ENCODE assay signal across 26 cellular contexts in the genomic region with DNA sequence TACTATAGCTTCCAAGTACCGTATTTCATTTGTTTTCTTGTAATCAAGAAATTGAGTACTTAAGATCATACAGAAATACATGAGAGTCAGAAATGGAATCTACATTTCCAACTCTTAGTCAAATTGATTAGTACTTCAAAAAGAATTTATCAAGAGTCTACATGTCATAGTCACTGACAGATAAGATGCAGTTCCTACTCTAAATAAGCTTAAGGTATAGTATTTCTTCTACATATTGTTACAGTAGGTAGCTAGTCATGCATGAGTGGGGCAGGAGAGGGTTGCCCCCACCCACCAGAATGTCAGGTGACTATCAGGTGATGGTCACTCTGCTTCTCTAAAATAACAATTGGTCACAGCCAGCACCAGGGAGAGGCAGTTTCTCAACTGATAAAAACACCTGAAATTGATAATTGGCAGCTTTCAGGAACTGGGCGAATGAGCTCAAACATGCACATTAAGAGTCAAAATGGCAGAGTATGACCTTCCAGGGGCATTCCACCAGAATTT. TPM values are rescaled to one million over a fixed set of nuclear protein-coding genes. Genes with fewer than 3 reads are reported as not detected.
DNase-seq lines count a peak whose midpoint lies in the region; ATAC-seq, FAIRE-seq and TF ChIP-seq lines count a peak whose summit lies in the region.
"Had no signal": no experiment of that assay in that cellular context is flagged by ENCODE, and none has a peak within 500 bp of the region (broad histone marks: within the 10 kb centered on the region; RNA-seq: fewer than 3 reads in every experiment).

No MANE protein-coding gene starts in this region.

- FAIRE-seq in HepG2 (lab: Jason Lieb, UNC) (no peak), frontal cortex (lab: Jason Lieb, UNC) (no peak)
- FAIRE-seq: A204.1, HTR-8/SVneo had no signal

- no peak for TF ChIP-seq RAD21 in HepG2 (CRISPR knock-in tag; IDR thresholded peaks at IDR 0.05)

- H3K27ac ChIP-seq in RWPE2 (ENCODE audit: poor library complexity, severe bottlenecking): no peak overlapping the region
- peak overlapping the region; percentile 10 for H3K27ac ChIP-seq in epithelial cell of prostate
- no peak overlapping the region for H3K27ac ChIP-seq in HepG2 (ENCODE audit: extremely low read length, insufficient read depth, low read length)
- H3K27ac ChIP-seq in colonic mucosa: no peak overlapping the region
- H3K27ac ChIP-seq in right cardiac atrium (ENCODE audit: low read length): no peak overlapping the region
- H3K27ac ChIP-seq in testis: no peak overlapping the region
- H3K27ac ChIP-seq: BLaER1 treated with 17β-estradiol and CSF1 and Interleukin-3, amounts not matched to agents 10 nM and 100 nM; GM23248; RWPE1 had no signal

- intact Hi-C loops in Calu3 (cut with micrococcal nuclease; ENCODE audit: unreplicated experiment) (loop anchor here (5.0 kb wide), 1 partner anchor 780 kb away; no protein-coding TSS in a partner anchor), HepG2 (cut with micrococcal nuclease; ENCODE audit: unreplicated experiment) (no loop called here), colonic mucosa (cut with DNase I) (no loop called here), right cardiac atrium (cut with DNase I) (no loop called here), testis (cut with DNase I; ENCODE audit: low total_unique reads) (loop anchor here (10.0 kb wide), 1 partner anchor 83 kb away; no protein-coding TSS in a partner anchor)

- no peaks in the 10 kb centered on the region; the same call in 1 of the 2 replicates for H3K36me3 ChIP-seq in RWPE2 (ENCODE audit: low read depth)
- H3K36me3 ChIP-seq in HepG2 (replicated peaks in 1 of 2; ENCODE audit: control insufficient read depth in 1 of 2, insufficient read depth in 2 of 2, low read length in 2 of 2): no peaks in the 10 kb centered on the region
- H3K36me3 ChIP-seq in colonic mucosa: no peaks in the 10 kb centered on the region
- no peaks in the 10 kb centered on the region for H3K36me3 ChIP-seq in testis (ENCODE audit: low read depth, missing control alignments)

- H4K20me1 ChIP-seq in HepG2 (ENCODE audit: insufficient read depth, low read length): no peaks in the 10 kb centered on the region
- H4K20me1 ChIP-seq: BLaER1 treated with 17β-estradiol and CSF1 and Interleukin-3, amounts not matched to agents 10 nM and 100 nM had no signal

- no peaks in the 10 kb centered on the region for H3K27me3 ChIP-seq in RWPE2 (ENCODE audit: insufficient read depth, poor library complexity, severe bottlenecking)
- no peaks in the 10 kb centered on the region for H3K27me3 ChIP-seq in HepG2 (ENCODE audit: control insufficient read depth in 1 of 2, insufficient read depth in 2 of 2, low read length in 2 of 2)
- H3K27me3 ChIP-seq in colonic mucosa: no peaks in the 10 kb centered on the region
- H3K27me3 ChIP-seq in right cardiac atrium (ENCODE audit: control insufficient read depth, insufficient read depth): no peaks in the 10 kb centered on the region
- no peaks in the 10 kb centered on the region for H3K27me3 ChIP-seq in testis
- H3K27me3 ChIP-seq: BLaER1 treated with 17β-estradiol and CSF1 and Interleukin-3, amounts not matched to agents 10 nM and 100 nM had no signal

- TF ChIP-seq EP300 in HepG2 (IDR thresholded peaks at IDR 0.05; ENCODE audit: low read depth in 2 of 2, low read length in 2 of 2) (no peak), HepG2 (CRISPR knock-in tag; IDR thresholded peaks at IDR 0.05; ENCODE audit: borderline replicate concordance) (no peak)

- H3K4me2 ChIP-seq in HepG2 (ENCODE audit: low read depth, low read length): peak overlapping the region; percentile 5; the same call in 1 of the 2 replicates
- H3K4me2 ChIP-seq: BLaER1 treated with 17β-estradiol and CSF1 and Interleukin-3, amounts not matched to agents 10 nM and 100 nM had no signal

- in situ Hi-C loops in HepG2 (cut with HindIII; ENCODE audit: extremely low pct_ligation_motif_present, low pct_unique_long_range_greater_than_20kb): no loop called here

- H3K9me3 ChIP-seq in RWPE2 (ENCODE audit: severe bottlenecking) (no peaks in the 10 kb centered on the region), HepG2 (ENCODE audit: low read length) (peaks cover 11% of the 10 kb centered on the region), colonic mucosa (no peaks in the 10 kb centered on the region), right cardiac atrium (ENCODE audit: control insufficient read depth, low read length) (no peaks in the 10 kb centered on the region), testis (no peaks in the 10 kb centered on the region)

- peaks cover 9% of the 10 kb centered on the region for H3K4me1 Mint-ChIP-seq in Calu3 (ENCODE audit: low read depth, unreplicated experiment)

- H3K27ac Mint-ChIP-seq in Calu3 (ENCODE audit: unreplicated experiment): no peak overlapping the region
- H3K27ac Mint-ChIP-seq: CD4-positive, alpha-beta T cell; H9 had no signal

- no TSS peak for BruUV-seq in Calu3 (replicated peaks; lab: Mats Ljungman, UMichigan)
- no TSS peak for BruUV-seq in HepG2 (replicated peaks; lab: Mats Ljungman, UMichigan)

- H3K4me1 ChIP-seq in RWPE2 (ENCODE audit: insufficient read depth, poor library complexity, severe bottlenecking) (no peaks in the 10 kb centered on the region), HepG2 (ENCODE audit: insufficient read depth, low read length) (peaks cover 62% of the 10 kb centered on the region), colonic mucosa (no peaks in the 10 kb centered on the region), right cardiac atrium (ENCODE audit: control insufficient read depth, insufficient read depth, low read length) (no peaks in the 10 kb centered on the region), testis (peaks cover 5% of the 10 kb centered on the region)
- H3K4me1 ChIP-seq: BLaER1 treated with 17β-estradiol and CSF1 and Interleukin-3, amounts not matched to agents 10 nM and 100 nM had no signal

- DNase-seq in Calu3 (no peak), RWPE2 (ENCODE audit: low spot score) (no peak), epithelial cell of prostate (ENCODE audit: low read depth, low spot score) (no peak), HepG2 (ENCODE audit: low spot score) (no peak), colonic mucosa (no peak), right cardiac atrium (no peak), frontal cortex (ENCODE audit: low spot score in 2 of 2) (no peak), testis (no peak)
- DNase-seq: AML-193; CD4-positive, alpha-beta T cell; DMS53; GM23248; H9; NCI-H1092; NCI-H1436; NCI-H187; NCI-H2081 treated with DMSO at 0.1 percent for 48 hours; NCI-H510A; NCI-H69; SHP77 treated with DMSO at 0.1 percent for 48 hours had no signal

- H3K4me3 ChIP-seq in RWPE2 (ENCODE audit: severe bottlenecking) (no peak overlapping the region), HepG2 (replicated peaks in 1 of 3; ENCODE audit: insufficient read depth in 1 of 3, low read depth in 2 of 3, low read length in 3 of 3) (no peak overlapping the region), colonic mucosa (no peak overlapping the region), right cardiac atrium (ENCODE audit: low read length) (no peak overlapping the region), testis (no peak overlapping the region)
- H3K4me3 ChIP-seq: BLaER1 treated with 17β-estradiol and CSF1 and Interleukin-3, amounts not matched to agents 10 nM and 100 nM; GM23248 had no signal

- no peak overlapping the region for H3K9ac ChIP-seq in HepG2 (ENCODE audit: insufficient read depth, low read depth, low read length)
- no peak overlapping the region for H3K9ac ChIP-seq in colonic mucosa (ENCODE audit: low read depth in 2 of 2, low read length in 2 of 2)
- H3K9ac ChIP-seq: BLaER1 treated with 17β-estradiol and CSF1 and Interleukin-3, amounts not matched to agents 10 nM and 100 nM; GM23248 had no signal

- no peaks in the 10 kb centered on the region for H3K27me3 Mint-ChIP-seq in Calu3 (ENCODE audit: unreplicated experiment)

- H2AFZ ChIP-seq in HepG2 (ENCODE audit: low read length): no peak overlapping the region
- H2AFZ ChIP-seq: GM23248 had no signal

- WGBS in HepG2 (ENCODE audit: low lambda C conversion rate): 91% methylated on average over 2 of the region's 2 CpGs
- WGBS in right cardiac atrium: 89% methylated on average over 2 of the region's 2 CpGs
- 86 to 88% methylated on average over 2 of the region's 2 CpGs for WGBS in testis, 2 donors

- no peaks in the 10 kb centered on the region for H3K79me2 ChIP-seq in HepG2 (ENCODE audit: insufficient read depth, low read length)

- peak overlapping the region; percentile 66 for H3K4me3 Mint-ChIP-seq in Calu3 (ENCODE audit: low read depth, unreplicated experiment)
- H3K4me3 Mint-ChIP-seq: CD4-positive, alpha-beta T cell; H9 had no signal

- 0 out of 3 replicates have a peak, but pooled peaks have one; percentile 21 for ATAC-seq in RWPE2 (ENCODE audit: low read depth)
- ATAC-seq in HepG2: no peak
- ATAC-seq in right cardiac atrium: no peak
- ATAC-seq: Panc1 had no signal

- POLR2A ChIA-PET in HepG2 (lab: Yijun Ruan, JAX): interaction anchor here (0.8 to 5.2 kb wide), 6 partner anchors 15 to 66 kb away, joined by 3 to 36 read pairs (median 4); a partner anchor contains a TSS

- no peak for TF ChIP-seq POLR2A in HepG2 (IDR thresholded peaks at IDR 0.05; ENCODE audit: insufficient read depth in 1 of 2, low read depth in 2 of 2, low read length in 2 of 2)
- TF ChIP-seq POLR2A in testis (IDR thresholded peaks at IDR 0.05): no peak

- CTCF ChIA-PET in Calu3 (lab: Charles Lee) (interaction anchor here (0.8 kb wide), 1 partner anchor 17 kb away, joined by 3 read pairs; no protein-coding TSS in a partner anchor), HepG2 (lab: Yijun Ruan, JAX; ENCODE audit: low intra/inter-chr PET ratio, low total read pairs) (no interaction called here)

- H3K9me3 Mint-ChIP-seq in Calu3 (ENCODE audit: low read depth, unreplicated experiment): peaks cover 4% of the 10 kb centered on the region

- peaks cover 12% of the 10 kb centered on the region for H3K36me3 Mint-ChIP-seq in Calu3 (ENCODE audit: insufficient read depth, unreplicated experiment)

- no peak for TF ChIP-seq CTCF in Calu3 (IDR thresholded peaks at IDR 0.05; ENCODE audit: unreplicated experiment)
- TF ChIP-seq CTCF in RWPE2 (IDR thresholded peaks at IDR 0.05; ENCODE audit: poor library complexity, severe bottlenecking): no peak
- TF ChIP-seq CTCF in HepG2 (CRISPR knock-in tag; IDR thresholded peaks at IDR 0.05): no peak
- no peak for TF ChIP-seq CTCF in colonic mucosa (IDR thresholded peaks at IDR 0.05)
- TF ChIP-seq CTCF in testis (IDR thresholded peaks at IDR 0.05): no peak

RNA-seq across cellular contexts. Expression of a gene that starts 2.9 kb away (rescaled TPM):
- total RNA-seq in Calu3 (2022) (10.2 and 18.6 TPM in 2 replicates), HepG2 (2016; rRNA removed; fragmentation: Illumina TruSeq; extraction: Trizol) (0.71 and 1.0 TPM in 2 replicates), colonic mucosa (under 1 TPM in 1 of 2 donors, not detected in 1; 0.30 TPM), right cardiac atrium (under 1 TPM in 3 of 4 donors, not detected in 1; 0.08 to 0.24 (median 0.14) TPM), frontal cortex (under 0.01 TPM), testis (under 1 TPM in 1 of 2 donors, not detected in 1; 0.31 TPM)
- 0.20 and 0.26 TPM in 2 replicates for total RNA-seq in HepG2 (2016; cell fraction: cytosol; rRNA removed; fragmentation: Illumina TruSeq; extraction: Trizol; ENCODE audit: low read depth)
- total RNA-seq in HepG2 (2016; cell fraction: insoluble cytoplasmic fraction; rRNA removed; fragmentation: Illumina TruSeq; extraction: Trizol): 0.45 and 0.77 TPM in 2 replicates
- 0.34 and 0.56 TPM in 2 replicates for total RNA-seq in HepG2 (2016; cell fraction: membrane; rRNA removed; fragmentation: Illumina TruSeq; extraction: Trizol)
- 0.78 and 0.97 TPM in 2 replicates for total RNA-seq in HepG2 (2016; cell fraction: nucleus; rRNA removed; fragmentation: Illumina TruSeq; extraction: Trizol)
- polyA plus RNA-seq in HepG2 (2011; rRNA removed) (7.9 and 11.2 TPM in 2 replicates), right cardiac atrium (0.11 TPM), testis (ENCODE audit: insufficient read depth, low read depth, low replicate concordance) (0.13 TPM)
- 3.9 and 10.6 TPM in 2 replicates for polyA plus RNA-seq in HepG2 (2011; cell fraction: cytosol; rRNA removed)
- 4.2 and 7.6 TPM in 2 replicates for polyA plus RNA-seq in HepG2 (2011; cell fraction: nucleus; rRNA removed)
- polyA plus RNA-seq in HepG2 (2012): 26.8 and 34.2 TPM in 2 replicates
- polyA plus RNA-seq in HepG2 (2016; cell fraction: cytosol; fragmentation: Illumina TruSeq; extraction: Trizol; ENCODE audit: low read depth): 0.07 and 0.18 TPM in 2 replicates
- polyA plus RNA-seq in HepG2 (2016; cell fraction: insoluble cytoplasmic fraction; fragmentation: Illumina TruSeq; extraction: Trizol; ENCODE audit: low read depth): 0.80 and 0.87 TPM in 2 replicates
- polyA plus RNA-seq in HepG2 (2016; cell fraction: membrane; fragmentation: Illumina TruSeq; extraction: Trizol; ENCODE audit: low read depth): 0.22 and 0.24 TPM in 2 replicates
- polyA plus RNA-seq in HepG2 (2016; cell fraction: nucleus; fragmentation: Illumina TruSeq; extraction: Trizol; ENCODE audit: insufficient read depth, low read depth): 1.4 and 1.7 TPM in 2 replicates
- 0.05 and 7.3 TPM in 2 replicates for polyA minus RNA-seq in HepG2 (2011; rRNA and poly(A)+ RNA removed; ENCODE audit: low replicate concordance)
- polyA minus RNA-seq in HepG2 (2011; cell fraction: cytosol; rRNA and poly(A)+ RNA removed): 5.0 and 10.0 TPM in 2 replicates
- 7.6 and 12.8 TPM in 2 replicates for polyA minus RNA-seq in HepG2 (2011; cell fraction: nucleus; rRNA and poly(A)+ RNA removed)
- total RNA-seq: CD4-positive, alpha-beta T cell; G401; GM23248 had no signal

RNA-seq across cellular contexts. Expression of a gene that starts 16.5 kb away (rescaled TPM):
- total RNA-seq in Calu3 (2022) (14.0 TPM in 2 replicates), HepG2 (2016; rRNA removed; fragmentation: Illumina TruSeq; extraction: Trizol) (70.0 and 107 TPM in 2 replicates), colonic mucosa (10 to 100 TPM in 1 of 2 donors, 1 to 10 TPM in 1; 9.5 to 10.1 TPM), right cardiac atrium (10 to 100 TPM; 16.0 to 19.2 (median 18.2) TPM), frontal cortex (56.3 TPM), testis (10 to 100 TPM; 15.4 to 18.3 TPM)
- total RNA-seq in HepG2 (2016; cell fraction: cytosol; rRNA removed; fragmentation: Illumina TruSeq; extraction: Trizol; ENCODE audit: low read depth): 21.0 and 24.1 TPM in 2 replicates
- 68.9 and 116 TPM in 2 replicates for total RNA-seq in HepG2 (2016; cell fraction: insoluble cytoplasmic fraction; rRNA removed; fragmentation: Illumina TruSeq; extraction: Trizol)
- total RNA-seq in HepG2 (2016; cell fraction: membrane; rRNA removed; fragmentation: Illumina TruSeq; extraction: Trizol): 28.1 and 35.5 TPM in 2 replicates
- 39.6 and 40.3 TPM in 2 replicates for total RNA-seq in HepG2 (2016; cell fraction: nucleus; rRNA removed; fragmentation: Illumina TruSeq; extraction: Trizol)
- polyA plus RNA-seq in HepG2 (2011; rRNA removed) (30.0 and 37.1 TPM in 2 replicates), right cardiac atrium (20.7 TPM), testis (ENCODE audit: insufficient read depth, low read depth, low replicate concordance) (10.5 TPM)
- polyA plus RNA-seq in HepG2 (2011; cell fraction: cytosol; rRNA removed): 12.7 and 22.1 TPM in 2 replicates
- 6.3 and 8.8 TPM in 2 replicates for polyA plus RNA-seq in HepG2 (2011; cell fraction: nucleus; rRNA removed)
- polyA plus RNA-seq in HepG2 (2012): 35.5 and 51.6 TPM in 2 replicates
- polyA plus RNA-seq in HepG2 (2016; cell fraction: cytosol; fragmentation: Illumina TruSeq; extraction: Trizol; ENCODE audit: low read depth): 9.9 and 11.7 TPM in 2 replicates
- polyA plus RNA-seq in HepG2 (2016; cell fraction: insoluble cytoplasmic fraction; fragmentation: Illumina TruSeq; extraction: Trizol; ENCODE audit: low read depth): 93.2 and 105 TPM in 2 replicates
- 17.3 and 19.1 TPM in 2 replicates for polyA plus RNA-seq in HepG2 (2016; cell fraction: membrane; fragmentation: Illumina TruSeq; extraction: Trizol; ENCODE audit: low read depth)
- 41.9 and 44.2 TPM in 2 replicates for polyA plus RNA-seq in HepG2 (2016; cell fraction: nucleus; fragmentation: Illumina TruSeq; extraction: Trizol; ENCODE audit: insufficient read depth, low read depth)
- polyA minus RNA-seq in HepG2 (2011; rRNA and poly(A)+ RNA removed; ENCODE audit: low replicate concordance): 2.7 and 4.1 TPM in 2 replicates
- polyA minus RNA-seq in HepG2 (2011; cell fraction: cytosol; rRNA and poly(A)+ RNA removed): 6.6 and 7.6 TPM in 2 replicates
- polyA minus RNA-seq in HepG2 (2011; cell fraction: nucleus; rRNA and poly(A)+ RNA removed): 36.7 and 38.1 TPM in 2 replicates

RNA-seq across cellular contexts. Expression of a gene that starts 16.8 kb away (rescaled TPM):
- total RNA-seq in Calu3 (2022): 20.1 and 21.5 TPM in 2 replicates
- total RNA-seq in HepG2 (2016; rRNA removed; fragmentation: Illumina TruSeq; extraction: Trizol): 50.0 and 65.4 TPM in 2 replicates
- total RNA-seq in HepG2 (2016; cell fraction: cytosol; rRNA removed; fragmentation: Illumina TruSeq; extraction: Trizol; ENCODE audit: low read depth): 8.6 and 10.3 TPM in 2 replicates
- total RNA-seq in HepG2 (2016; cell fraction: insoluble cytoplasmic fraction; rRNA removed; fragmentation: Illumina TruSeq; extraction: Trizol): 48.2 and 65.9 TPM in 2 replicates
- 33.1 and 39.4 TPM in 2 replicates for total RNA-seq in HepG2 (2016; cell fraction: membrane; rRNA removed; fragmentation: Illumina TruSeq; extraction: Trizol)
- 46.2 and 50.3 TPM in 2 replicates for total RNA-seq in HepG2 (2016; cell fraction: nucleus; rRNA removed; fragmentation: Illumina TruSeq; extraction: Trizol)
- 7.9 and 8.4 TPM in 2 replicates for polyA plus RNA-seq in HepG2 (2011; rRNA removed)
- polyA plus RNA-seq in HepG2 (2011; cell fraction: cytosol; rRNA removed): 2.8 and 5.5 TPM in 2 replicates
- polyA plus RNA-seq in HepG2 (2011; cell fraction: nucleus; rRNA removed): 11.7 and 16.1 TPM in 2 replicates
- polyA plus RNA-seq in HepG2 (2012): 23.9 and 31.6 TPM in 2 replicates
- polyA plus RNA-seq in HepG2 (2016; cell fraction: cytosol; fragmentation: Illumina TruSeq; extraction: Trizol; ENCODE audit: low read depth): 3.4 and 3.7 TPM in 2 replicates
- polyA plus RNA-seq in HepG2 (2016; cell fraction: insoluble cytoplasmic fraction; fragmentation: Illumina TruSeq; extraction: Trizol; ENCODE audit: low read depth): 40.8 and 42.4 TPM in 2 replicates
- polyA plus RNA-seq in HepG2 (2016; cell fraction: membrane; fragmentation: Illumina TruSeq; extraction: Trizol; ENCODE audit: low read depth): 12.9 and 13.9 TPM in 2 replicates
- polyA plus RNA-seq in HepG2 (2016; cell fraction: nucleus; fragmentation: Illumina TruSeq; extraction: Trizol; ENCODE audit: insufficient read depth, low read depth): 52.8 and 60.4 TPM in 2 replicates
- polyA minus RNA-seq in HepG2 (2011; rRNA and poly(A)+ RNA removed; ENCODE audit: low replicate concordance): 2.2 and 6.6 TPM in 2 replicates
- polyA minus RNA-seq in HepG2 (2011; cell fraction: cytosol; rRNA and poly(A)+ RNA removed): 10.9 and 12.4 TPM in 2 replicates
- polyA minus RNA-seq in HepG2 (2011; cell fraction: nucleus; rRNA and poly(A)+ RNA removed): 77.9 and 116 TPM in 2 replicates
- 10 to 100 TPM in 1 of 2 donors, 1 to 10 TPM in 1; 9.3 to 17.4 TPM for total RNA-seq in colonic mucosa
- 10 to 100 TPM; 25.5 to 38.3 (median 32.3) TPM for total RNA-seq in right cardiac atrium
- 17.9 TPM for polyA plus RNA-seq in right cardiac atrium
- total RNA-seq in frontal cortex: 54.6 TPM
- 10 to 100 TPM; 32.6 to 42.8 TPM for total RNA-seq in testis
- polyA plus RNA-seq in testis (ENCODE audit: insufficient read depth, low read depth, low replicate concordance): 24.0 TPM

RNA-seq across cellular contexts. Expression of a gene that starts 53.7 kb away (rescaled TPM):
- 7.1 and 7.4 TPM in 2 replicates for total RNA-seq in Calu3 (2022)
- 0.97 and 1.1 TPM in 2 replicates for total RNA-seq in HepG2 (2016; rRNA removed; fragmentation: Illumina TruSeq; extraction: Trizol)
- 0.26 and 0.91 TPM in 2 replicates for total RNA-seq in HepG2 (2016; cell fraction: cytosol; rRNA removed; fragmentation: Illumina TruSeq; extraction: Trizol; ENCODE audit: low read depth)
- 0.48 and 0.97 TPM in 2 replicates for total RNA-seq in HepG2 (2016; cell fraction: insoluble cytoplasmic fraction; rRNA removed; fragmentation: Illumina TruSeq; extraction: Trizol)
- total RNA-seq in HepG2 (2016; cell fraction: membrane; rRNA removed; fragmentation: Illumina TruSeq; extraction: Trizol): 0.86 and 0.90 TPM in 2 replicates
- total RNA-seq in HepG2 (2016; cell fraction: nucleus; rRNA removed; fragmentation: Illumina TruSeq; extraction: Trizol): 0.34 and 0.56 TPM in 2 replicates
- 0.29 and 0.84 TPM in 2 replicates for polyA plus RNA-seq in HepG2 (2011; rRNA removed)
- 0.74 and 0.91 TPM in 2 replicates for polyA plus RNA-seq in HepG2 (2011; cell fraction: cytosol; rRNA removed)
- polyA plus RNA-seq in HepG2 (2011; cell fraction: nucleus; rRNA removed): 0.39 and 0.48 TPM in 2 replicates
- polyA plus RNA-seq in HepG2 (2012): 2.4 TPM in 2 replicates
- polyA plus RNA-seq in HepG2 (2016; cell fraction: cytosol; fragmentation: Illumina TruSeq; extraction: Trizol; ENCODE audit: low read depth): 0.50 and 0.58 TPM in 2 replicates
- 0.89 and 1.8 TPM in 2 replicates for polyA plus RNA-seq in HepG2 (2016; cell fraction: insoluble cytoplasmic fraction; fragmentation: Illumina TruSeq; extraction: Trizol; ENCODE audit: low read depth)
- polyA plus RNA-seq in HepG2 (2016; cell fraction: membrane; fragmentation: Illumina TruSeq; extraction: Trizol; ENCODE audit: low read depth): 0.68 and 0.76 TPM in 2 replicates
- polyA plus RNA-seq in HepG2 (2016; cell fraction: nucleus; fragmentation: Illumina TruSeq; extraction: Trizol; ENCODE audit: insufficient read depth, low read depth): 0.57 and 0.68 TPM in 2 replicates
- 0.78 TPM in 1 of 2 replicates, not detected in the other for polyA minus RNA-seq in HepG2 (2011; rRNA and poly(A)+ RNA removed; ENCODE audit: low replicate concordance)
- 0.53 and 0.59 TPM in 2 replicates for polyA minus RNA-seq in HepG2 (2011; cell fraction: cytosol; rRNA and poly(A)+ RNA removed)
- 0.26 TPM in 1 of 2 replicates, not detected in the other for polyA minus RNA-seq in HepG2 (2011; cell fraction: nucleus; rRNA and poly(A)+ RNA removed)
- total RNA-seq in colonic mucosa: 10 to 100 TPM in 1 of 2 donors, 1 to 10 TPM in 1; 3.4 to 33.1 TPM
- total RNA-seq in right cardiac atrium: 1 to 10 TPM in 1 of 4 donors, under 1 TPM in 3; 0.40 to 1.8 (median 0.55) TPM
- polyA plus RNA-seq in right cardiac atrium: 0.91 TPM
- total RNA-seq in frontal cortex: not detected
- under 1 TPM in 1 of 2 donors, not detected in 1; 0.79 TPM for total RNA-seq in testis
- 1.9 TPM for polyA plus RNA-seq in testis (ENCODE audit: insufficient read depth, low read depth, low replicate concordance)
- total RNA-seq: CD4-positive, alpha-beta T cell; G401; GM23248; H9 had no signal

Comparison
In these comparisons a context has a peak if more than half of its experiments do, and no peak if none do; other contexts are left out.
1. intact Hi-C loops: an anchor here in Calu3 (5.0 kb wide) and testis (10.0 kb wide); none called in HepG2, colonic mucosa and right cardiac atrium.